Comparison of ENCODE assay signal across 1 cellular context in genomic region chr3:178181784-178182183, GRCh38.
TF ChIP-seq lines count a peak whose summit lies in the region.

No MANE protein-coding gene starts in this region.

TF ChIP-seq in K562, 482 proteins besides CTCF, POLR2A, EP300 and RAD21 (continued from another document):
- TF ChIP-seq BCLAF1 (IDR thresholded peaks at IDR 0.05; ENCODE audit: borderline replicate concordance in 1 of 2, control insufficient read depth in 1 of 2, low read depth in 2 of 2, low read length in 1 of 2) (no peak), DACH1 (IDR thresholded peaks at IDR 0.05; ENCODE audit: partially characterized antibody) (no peak), EHMT2 (IDR thresholded peaks at IDR 0.05) (no peak), ILK (tag; IDR thresholded peaks at IDR 0.05; ENCODE audit: borderline replicate concordance, low read depth) (no peak), ZC3H8 (IDR thresholded peaks at IDR 0.05) (no peak), KDM5B (IDR thresholded peaks at IDR 0.05; ENCODE audit: insufficient replicate concordance, low read depth, low read length) (no peak), NR4A1 (CRISPR knock-in tag; IDR thresholded peaks at IDR 0.05) (no peak), NR4A1 (tag; IDR thresholded peaks at IDR 0.05) (no peak), HLTF (IDR thresholded peaks at IDR 0.05) (no peak), ZBTB5 (IDR thresholded peaks at IDR 0.05) (no peak)
